9 cellular contexts compared by ENCODE assay signal in the genomic region with DNA sequence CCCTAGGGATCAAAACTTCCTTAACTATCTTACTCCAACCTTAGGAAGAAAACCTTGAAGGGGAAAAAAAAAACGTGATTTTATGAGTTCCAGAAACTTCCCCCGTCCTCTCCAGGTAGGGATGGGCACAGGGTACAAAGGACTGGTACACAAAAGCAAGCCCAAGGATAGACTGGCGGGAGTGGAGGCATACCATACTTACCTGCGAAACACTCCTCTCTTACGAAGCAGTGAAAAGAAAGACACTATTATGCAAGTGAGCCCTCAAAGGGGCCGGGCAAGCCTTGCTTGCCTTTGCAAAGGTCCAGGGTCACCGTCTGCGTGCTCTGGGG. TPM values are rescaled to one million over a fixed set of nuclear protein-coding genes. Genes with fewer than 3 reads are reported as not detected.
A peak's percentile ranks its signal among the peaks of the same experiment; 100 is the strongest.
DNase-seq lines count a peak whose midpoint lies in the region; ATAC-seq, FAIRE-seq and TF ChIP-seq lines count a peak whose summit lies in the region.
"Had no signal": no experiment of that assay in that cellular context is flagged by ENCODE, and none has a peak within 500 bp of the region (broad histone marks: within the 10 kb centered on the region; RNA-seq: fewer than 3 reads in every experiment).

No MANE protein-coding gene starts in this region.

- no peak for DNase-seq in A549 (ENCODE audit: low read depth in 1 of 2, low spot score in 1 of 2)
- no peak for DNase-seq in MG63
- no peak for DNase-seq in hippocampal formation (lab: John Stamatoyannopoulos, UW)
- DNase-seq in NAMALWA (ENCODE audit: low spot score), result no peak
- no peak for DNase-seq in T-helper 2 cell treated with Interferon-gamma antibody and Interleukin-4, amounts not matched to agents 5 μg/mL and 100 μg/mL, for 36 hours (ENCODE audit: low spot score)

- whole genome bisulfite sequencing in A549 (ENCODE audit: missing lambda C conversion rate), result 24% methylated on average over 7 of the region's 8 CpGs

- H3K9me3 Mint-ChIP-seq in T-helper 2 cell treated with Interferon-gamma antibody and Interleukin-4, amounts not matched to agents 5 μg/mL and 100 μg/mL, for 36 hours, result no peaks in the 10 kb centered on the region

- no peaks in the 10 kb centered on the region for H3K36me3 Mint-ChIP-seq in T-helper 2 cell treated with Interferon-gamma antibody and Interleukin-4, amounts not matched to agents 5 μg/mL and 100 μg/mL, for 36 hours (ENCODE audit: low read depth)

- peaks cover 2% of the 10 kb centered on the region for H3K4me1 Mint-ChIP-seq in T-helper 2 cell treated with Interferon-gamma antibody and Interleukin-4, amounts not matched to agents 5 μg/mL and 100 μg/mL, for 36 hours (ENCODE audit: low read depth)

- no peak for FAIRE-seq in A549 (lab: Jason Lieb, UNC)

- no peak overlapping the region for H3K4me3 Mint-ChIP-seq in T-helper 2 cell treated with Interferon-gamma antibody and Interleukin-4, amounts not matched to agents 5 μg/mL and 100 μg/mL, for 36 hours

- no peaks in the 10 kb centered on the region for H3K27me3 ChIP-seq in MG63
- no peaks in the 10 kb centered on the region for H3K27me3 ChIP-seq in endocrine pancreas (ENCODE audit: control insufficient read depth, insufficient read depth, low read length)
- no peaks in the 10 kb centered on the region for H3K27me3 ChIP-seq in muscle layer of duodenum (ENCODE audit: low read depth, low read length)

- peak overlapping the region; percentile 80 for H3K4me2 ChIP-seq in A549

- TF ChIP-seq POLR2A in A549 (IDR thresholded peaks at IDR 0.05; ENCODE audit: low read length), result no peak

- CTCF ChIA-PET in A549 (lab: Yijun Ruan, JAX), result interaction anchor here (0.7 to 3.5 kb wide), 8 partner anchors 11 to 188 kb away, joined by 3 to 19 read pairs (median 7); no protein-coding TSS in a partner anchor

- no peak for TF ChIP-seq EP300 in A549 (IDR thresholded peaks at IDR 0.05)

- no peak overlapping the region for H3K27ac Mint-ChIP-seq in T-helper 2 cell treated with Interferon-gamma antibody and Interleukin-4, amounts not matched to agents 5 μg/mL and 100 μg/mL, for 36 hours

- TF ChIP-seq CTCF in A549 (IDR thresholded peaks at IDR 0.05), result no peak

- H3K4me3 ChIP-seq in A549 (peak overlapping the region; percentile 79), MG63 (peak overlapping the region; percentile 70), endocrine pancreas (ENCODE audit: control insufficient read depth, insufficient read depth, low read length) (peak overlapping the region; percentile 64), muscle layer of duodenum (ENCODE audit: low read depth in 1 of 2, low read length in 2 of 2) (peak overlapping the region; percentile 52 to 61)

- H3K4me1 ChIP-seq in A549 (peaks cover 8% of the 10 kb centered on the region; the same call in 2 of the 3 replicates), endocrine pancreas (ENCODE audit: control insufficient read depth, insufficient read depth, low read length) (no peaks in the 10 kb centered on the region), muscle layer of duodenum (ENCODE audit: control insufficient read depth in 1 of 2, insufficient read depth in 2 of 2, low read length in 2 of 2) (no peaks in the 10 kb centered on the region)

- H3K9me3 ChIP-seq in A549 (no peaks in the 10 kb centered on the region), MG63 (no peaks in the 10 kb centered on the region), endocrine pancreas (ENCODE audit: control insufficient read depth, low read length) (no peaks in the 10 kb centered on the region), muscle layer of duodenum (ENCODE audit: control insufficient read depth in 1 of 2, low read length in 2 of 2) (no peaks in the 10 kb centered on the region)

- POLR2A ChIA-PET in A549 (lab: Yijun Ruan, JAX), result interaction anchor here (0.6 to 1.5 kb wide), 3 partner anchors 21 to 415 kb away, joined by 4 to 14 read pairs (median 4); no protein-coding TSS in a partner anchor

- ATAC-seq in A549 (peak; percentile 54 to 61), HG03135 (IDR thresholded peaks at IDR 0.05; ENCODE audit: unreplicated experiment) (no peak)

- peak overlapping the region; percentile 60 for H3K9ac ChIP-seq in endocrine pancreas (ENCODE audit: control insufficient read depth, insufficient read depth, low read length)

- H3K27ac ChIP-seq in A549 (peak overlapping the region; percentile 81 to 92), muscle layer of duodenum (ENCODE audit: low read length) (no peak overlapping the region)

- TF ChIP-seq RAD21 in A549 (conservative IDR thresholded peaks at IDR 0.05 in 1 of 2, IDR thresholded peaks at IDR 0.05 in 1 of 2), result no peak

- H3K27me3 Mint-ChIP-seq in T-helper 2 cell treated with Interferon-gamma antibody and Interleukin-4, amounts not matched to agents 5 μg/mL and 100 μg/mL, for 36 hours (ENCODE audit: low read depth), result peaks cover 30% of the 10 kb centered on the region

- H3K36me3 ChIP-seq in MG63, result no peaks in the 10 kb centered on the region
- H3K36me3 ChIP-seq in endocrine pancreas (ENCODE audit: control insufficient read depth, insufficient read depth, low read length), result no peaks in the 10 kb centered on the region
- no peaks in the 10 kb centered on the region for H3K36me3 ChIP-seq in muscle layer of duodenum (ENCODE audit: control insufficient read depth in 1 of 2, insufficient read depth in 2 of 2, low read length in 2 of 2)

TF ChIP-seq in A549, 52 proteins besides CTCF, POLR2A, EP300 and RAD21:
- TF ChIP-seq, protein P1, sequence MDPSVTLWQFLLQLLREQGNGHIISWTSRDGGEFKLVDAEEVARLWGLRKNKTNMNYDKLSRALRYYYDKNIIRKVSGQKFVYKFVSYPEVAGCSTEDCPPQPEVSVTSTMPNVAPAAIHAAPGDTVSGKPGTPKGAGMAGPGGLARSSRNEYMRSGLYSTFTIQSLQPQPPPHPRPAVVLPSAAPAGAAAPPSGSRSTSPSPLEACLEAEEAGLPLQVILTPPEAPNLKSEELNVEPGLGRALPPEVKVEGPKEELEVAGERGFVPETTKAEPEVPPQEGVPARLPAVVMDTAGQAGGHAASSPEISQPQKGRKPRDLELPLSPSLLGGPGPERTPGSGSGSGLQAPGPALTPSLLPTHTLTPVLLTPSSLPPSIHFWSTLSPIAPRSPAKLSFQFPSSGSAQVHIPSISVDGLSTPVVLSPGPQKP (IDR thresholded peaks at IDR 0.05; ENCODE audit: low read depth, low read length), result no peak
- TF ChIP-seq, protein P2, sequence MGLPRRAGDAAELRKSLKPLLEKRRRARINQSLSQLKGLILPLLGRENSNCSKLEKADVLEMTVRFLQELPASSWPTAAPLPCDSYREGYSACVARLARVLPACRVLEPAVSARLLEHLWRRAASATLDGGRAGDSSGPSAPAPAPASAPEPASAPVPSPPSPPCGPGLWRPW (IDR thresholded peaks at IDR 0.05), result no peak
- TF ChIP-seq FOXS1 (CRISPR knock-in tag; IDR thresholded peaks at IDR 0.05) (no peak), RFX5 (IDR thresholded peaks at IDR 0.05) (no peak), BHLHE40 (IDR thresholded peaks at IDR 0.05; ENCODE audit: low read depth, low read length) (no peak)
TF ChIP-seq in A549: peak in this region for 0.

RNA-seq across cellular contexts. Expression of gene TSPAN6, which starts 0.7 kb away (rescaled TPM):
- polyA plus RNA-seq in A549 (2011; rRNA removed) (61.4 and 71.1 TPM in 2 replicates), A549 (2017; fragmentation: RNase III; extraction: RNeasy Plus Mini Kit Qiagen cat#74134 plus additional on column Dnase treatment) (41.1 to 51.7 TPM (median 46.0 TPM) in 3 replicates)
- 18.1 and 20.5 TPM in 2 replicates for polyA plus RNA-seq in A549 (2012; cell fraction: cytosol; rRNA removed)
- polyA plus RNA-seq in A549 (2012; cell fraction: nucleus; rRNA removed), result 9.3 and 14.0 TPM in 2 replicates
- 18.2 and 18.4 TPM in 2 replicates for polyA minus RNA-seq in A549 (2011; rRNA and poly(A)+ RNA removed)
- 24.7 and 24.8 TPM in 2 replicates for total RNA-seq in MG63 (2014; rRNA removed; shearing (Covaris generic); ENCODE audit: low replicate concordance)

RNA-seq across cellular contexts. Expression of gene SRPX2, which starts 8.0 kb away (rescaled TPM):
- polyA plus RNA-seq in A549 (2011; rRNA removed) (6.7 and 9.6 TPM in 2 replicates), A549 (2017; fragmentation: RNase III; extraction: RNeasy Plus Mini Kit Qiagen cat#74134 plus additional on column Dnase treatment) (1.7 to 3.9 TPM (median 2.3 TPM) in 3 replicates)
- polyA plus RNA-seq in A549 (2012; cell fraction: cytosol; rRNA removed), result 2.6 and 2.9 TPM in 2 replicates
- 8.5 and 10.1 TPM in 2 replicates for polyA plus RNA-seq in A549 (2012; cell fraction: nucleus; rRNA removed)
- polyA minus RNA-seq in A549 (2011; rRNA and poly(A)+ RNA removed), result 10.0 and 17.2 TPM in 2 replicates
- 11.1 and 12.0 TPM in 2 replicates for total RNA-seq in MG63 (2014; rRNA removed; shearing (Covaris generic); ENCODE audit: low replicate concordance)

RNA-seq across cellular contexts. Expression of gene TNMD, which starts 51.2 kb away (rescaled TPM):
- polyA plus RNA-seq in A549 (2011; rRNA removed), result not detected in 2 replicates
- not detected in 2 replicates for polyA plus RNA-seq in A549 (2012; cell fraction: cytosol; rRNA removed)
- polyA plus RNA-seq in A549 (2012; cell fraction: nucleus; rRNA removed), result not detected in 2 replicates
- polyA plus RNA-seq in A549 (2017; fragmentation: RNase III; extraction: RNeasy Plus Mini Kit Qiagen cat#74134 plus additional on column Dnase treatment), result not detected in 3 replicates
- not detected in 2 replicates for polyA minus RNA-seq in A549 (2011; rRNA and poly(A)+ RNA removed)
- total RNA-seq in MG63 (2014; rRNA removed; shearing (Covaris generic); ENCODE audit: low replicate concordance), result not detected in 2 replicates
- total RNA-seq: Daoy had no signal
